ENCODE assay signal across 8 cellular contexts in genomic region chr16:67842509-67843342, GRCh38.
DNase-seq lines count a peak whose midpoint lies in the region; ATAC-seq and TF ChIP-seq lines count a peak whose summit lies in the region.

No MANE protein-coding gene starts in this region.

- DNase-seq in NCI-H1694 treated with DMSO at 0.1 percent for 48 hours (lab: John Stamatoyannopoulos, UW) (peak; percentile 6), NCI-H1694 (lab: John Stamatoyannopoulos, UW) (no peak), NCI-H69 (lab: John Stamatoyannopoulos, UW) (peak; percentile 70), activated T-cell treated with anti-CD3 and anti-CD28 coated beads for 48 hours (ENCODE audit: low read depth) (peak; percentile 59), erythroblast (lab: John Stamatoyannopoulos, UW) (peak; percentile 75 to 81)
- DNase-seq in stimulated activated naive B cell treated with anti-CD40 and anti-IgM and Interleukin-4, amounts not matched to agents 10 μg/mL and 1 μg/mL and 100 μg/mL, for 72 hours: peak; percentile 50

- peak overlapping the region; percentile 61 for H3K27ac ChIP-seq in muscle layer of duodenum (ENCODE audit: low read length)

- H3K27me3 Mint-ChIP-seq in stimulated activated naive B cell treated with anti-CD40 and anti-IgM and Interleukin-4, amounts not matched to agents 10 μg/mL and 1 μg/mL and 100 μg/mL, for 72 hours: no peaks in the 10 kb centered on the region

- peak; percentile 1 for TF ChIP-seq POLR2A in erythroblast (IDR thresholded peaks at IDR 0.05; ENCODE audit: low read length)

- peak overlapping the region; percentile 95 to 97 for H3K4me3 Mint-ChIP-seq in stimulated activated naive B cell treated with anti-CD40 and anti-IgM and Interleukin-4, amounts not matched to agents 10 μg/mL and 1 μg/mL and 100 μg/mL, for 72 hours

- H3K4me1 Mint-ChIP-seq in stimulated activated naive B cell treated with anti-CD40 and anti-IgM and Interleukin-4, amounts not matched to agents 10 μg/mL and 1 μg/mL and 100 μg/mL, for 72 hours: peaks cover 32 to 40% of the 10 kb centered on the region in 2 donors

- peaks cover 22 to 38% of the 10 kb centered on the region in 2 donors for H3K4me1 ChIP-seq in muscle layer of duodenum (ENCODE audit: control insufficient read depth in 1 of 2, insufficient read depth in 2 of 2, low read length in 2 of 2)

- H3K27ac Mint-ChIP-seq in stimulated activated naive B cell treated with anti-CD40 and anti-IgM and Interleukin-4, amounts not matched to agents 10 μg/mL and 1 μg/mL and 100 μg/mL, for 72 hours: peak overlapping the region; percentile 96

- peak; percentile 11 for ATAC-seq in HG02759 (IDR thresholded peaks at IDR 0.05; ENCODE audit: unreplicated experiment)
- ATAC-seq in stimulated activated naive B cell treated with anti-CD40 and anti-IgM and Interleukin-4, amounts not matched to agents 10 μg/mL and 1 μg/mL and 100 μg/mL, for 72 hours (replicated peaks): peak; percentile 38 to 47

- peaks cover 0 to 10% of the 10 kb centered on the region in 2 donors for H3K36me3 ChIP-seq in muscle layer of duodenum (ENCODE audit: control insufficient read depth in 1 of 2, insufficient read depth in 2 of 2, low read length in 2 of 2)

- peak overlapping the region; percentile 56 to 85 for H3K4me3 ChIP-seq in muscle layer of duodenum (ENCODE audit: low read depth in 1 of 2, low read length in 2 of 2)

- no peaks in the 10 kb centered on the region for H3K27me3 ChIP-seq in muscle layer of duodenum (ENCODE audit: low read depth, low read length)

- H3K9me3 ChIP-seq in muscle layer of duodenum (ENCODE audit: control insufficient read depth in 1 of 2, low read length in 2 of 2): no peaks in the 10 kb centered on the region

- peaks cover 0 to 5% of the 10 kb centered on the region in 2 donors for H3K36me3 Mint-ChIP-seq in stimulated activated naive B cell treated with anti-CD40 and anti-IgM and Interleukin-4, amounts not matched to agents 10 μg/mL and 1 μg/mL and 100 μg/mL, for 72 hours

- H3K9me3 Mint-ChIP-seq in stimulated activated naive B cell treated with anti-CD40 and anti-IgM and Interleukin-4, amounts not matched to agents 10 μg/mL and 1 μg/mL and 100 μg/mL, for 72 hours: no peaks in the 10 kb centered on the region
